8 cellular contexts compared by ENCODE assay signal in genomic region chr1:84573967-84574842, GRCh38. TPM values are rescaled to one million over a fixed set of nuclear protein-coding genes. Genes with fewer than 3 reads are reported as not detected.
DNase-seq lines count a peak whose midpoint lies in the region; ATAC-seq, FAIRE-seq and TF ChIP-seq lines count a peak whose summit lies in the region.

A gene with protein sequence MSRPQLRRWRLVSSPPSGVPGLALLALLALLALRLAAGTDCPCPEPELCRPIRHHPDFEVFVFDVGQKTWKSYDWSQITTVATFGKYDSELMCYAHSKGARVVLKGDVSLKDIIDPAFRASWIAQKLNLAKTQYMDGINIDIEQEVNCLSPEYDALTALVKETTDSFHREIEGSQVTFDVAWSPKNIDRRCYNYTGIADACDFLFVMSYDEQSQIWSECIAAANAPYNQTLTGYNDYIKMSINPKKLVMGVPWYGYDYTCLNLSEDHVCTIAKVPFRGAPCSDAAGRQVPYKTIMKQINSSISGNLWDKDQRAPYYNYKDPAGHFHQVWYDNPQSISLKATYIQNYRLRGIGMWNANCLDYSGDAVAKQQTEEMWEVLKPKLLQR (minus strand): TSS chr1:84574440. CDS start chr1:84574415, 25 bp downstream.

- 0 to 1% (median 1%) methylated on average over 56 to 67 of the region's 67 CpGs for WGBS in small intestine, 3 donors

- peaks cover 3 to 5% of the 10 kb centered on the region in 2 donors for H3K4me1 ChIP-seq in small intestine (ENCODE audit: control insufficient read depth in 2 of 2, insufficient read depth in 1 of 2, low read depth in 1 of 2, low read length in 1 of 2)

- no peaks in the 10 kb centered on the region for H3K27me3 ChIP-seq in bronchial epithelial cell (ENCODE audit: control insufficient read depth, insufficient read depth, low read length)
- no peaks in the 10 kb centered on the region for H3K27me3 ChIP-seq in small intestine (ENCODE audit: control insufficient read depth in 2 of 2, insufficient read depth in 2 of 2, low read length in 2 of 2)

- H3K4me3 ChIP-seq in WI38 (ENCODE audit: low read depth, low read length) (peak within 1 kb of the TSS; percentile 73), bronchial epithelial cell (ENCODE audit: low read depth, low read length) (peak within 1 kb of the TSS; percentile 48), small intestine (ENCODE audit: low read depth in 1 of 2, low read length in 2 of 2) (peak within 1 kb of the TSS; percentile 67 to 79)

- in situ Hi-C loops in ACHN (cut with HindIII; ENCODE audit: low pct_ligation_motif_present, low pct_unique_long_range_greater_than_20kb, low sequenced_read_pairs): no loop called here

- DNase-seq in ACHN (peak; percentile 77), NCI-H2196 (lab: John Stamatoyannopoulos, UW; ENCODE audit: unreplicated experiment) (peak; percentile 85), bronchial epithelial cell (ENCODE audit: low read depth) (peak; percentile 84), iPS-NIHi11 (ENCODE audit: low spot score) (peak; percentile 98), small intestine (peak; percentile 88)

- no peaks in the 10 kb centered on the region for H3K9me3 ChIP-seq in small intestine (ENCODE audit: control insufficient read depth, low read depth)

- FAIRE-seq in bronchial epithelial cell (lab: Jason Lieb, UNC): no peak
- no peak for FAIRE-seq in small intestine (lab: Jason Lieb, UNC)

- peaks cover 3% of the 10 kb centered on the region for H3K36me3 ChIP-seq in bronchial epithelial cell (ENCODE audit: control insufficient read depth, insufficient read depth, low read length)
- peaks cover 0 to 3% of the 10 kb centered on the region in 2 donors for H3K36me3 ChIP-seq in small intestine (ENCODE audit: control insufficient read depth in 2 of 2, insufficient read depth in 2 of 2, low read length in 2 of 2)

- H3K27ac ChIP-seq in small intestine (ENCODE audit: low read depth in 1 of 2, low read length in 1 of 2): peak within 1 kb of the TSS; percentile 98 to 100

- peak; percentile 85 for ATAC-seq in GM18868 (IDR thresholded peaks at IDR 0.05; ENCODE audit: unreplicated experiment)
- ATAC-seq in HG03103 (IDR thresholded peaks at IDR 0.05; ENCODE audit: low read depth, unreplicated experiment): peak; percentile 81

- TF ChIP-seq CTCF in WI38 (IDR thresholded peaks at IDR 0.05; ENCODE audit: low read depth, low read length): no peak
- TF ChIP-seq CTCF in bronchial epithelial cell (IDR thresholded peaks at IDR 0.05; ENCODE audit: insufficient read depth, low read length, severe bottlenecking): no peak

RNA-seq across cellular contexts. Expression of the gene that starts here (rescaled TPM):
- total RNA-seq in bronchial epithelial cell: 7.4 and 7.7 TPM in 2 replicates
- polyA plus RNA-seq in small intestine: 1 to 10 TPM; 4.5 to 8.6 (median 5.9) TPM

Comparison
In these comparisons a context has a peak if more than half of its experiments do, and no peak if none do; other contexts are left out.
1. Peak in every context shown above with its lines: DNase-seq, ATAC-seq, H3K4me3 ChIP-seq and H3K27ac ChIP-seq.